In genomic region chr1:31627301-31627929, GRCh38 we compare ENCODE assay signal across 11 cellular contexts. TPM values are rescaled to one million over a fixed set of nuclear protein-coding genes. Genes with fewer than 3 reads are reported as not detected.
DNase-seq lines count a peak whose midpoint lies in the region; ATAC-seq, FAIRE-seq and TF ChIP-seq lines count a peak whose summit lies in the region.
"Had no signal": no experiment of that assay in that cellular context is flagged by ENCODE, and none has a peak within 500 bp of the region (broad histone marks: within the 10 kb centered on the region; RNA-seq: fewer than 3 reads in every experiment).

No MANE protein-coding gene starts in this region.

- no peak for DNase-seq in activated naive CD8-positive, alpha-beta T cell treated with anti-CD3 and anti-CD28 coated beads for 36 hours
- no peak for DNase-seq in activated naive CD8-positive, alpha-beta T cell treated with anti-CD3 and anti-CD28 coated beads, Interleukin-2, amount 50 U/mL, for 24 hours
- DNase-seq in glutamatergic neuron, result no peak
- peak; percentile 61 to 81 (median 72) for DNase-seq in pancreas
- DNase-seq in activated T-helper 2 cell treated with anti-CD3 and anti-CD28 coated beads, Interferon-gamma antibody, Interleukin-2, Interleukin-4, amounts not matched to agents 10 μg/mL and 5 μg/mL and 100 μg/mL, durations not matched to agents 14 hours and 24 hours and 36 hours (ENCODE audit: low spot score), result no peak
- no peak for DNase-seq in activated naive CD4-positive, alpha-beta T cell treated with anti-CD3 and anti-CD28 coated beads for 36 hours
- no peak for DNase-seq in activated CD4-positive, alpha-beta T cell treated with anti-CD3 and anti-CD28 coated beads, Interleukin-2, amount 10 ng/mL, durations not matched to agents 24 days and 14 days
- DNase-seq in COLO668 (lab: John Stamatoyannopoulos, UW; ENCODE audit: unreplicated experiment), result no peak
- DNase-seq: ACHN, GF-D8, NCI-H1048 had no signal

- 28 to 32% methylated on average over 13 of the region's 13 CpGs for WGBS in pancreas, 2 donors

- peak overlapping the region; percentile 37 to 59 (median 46) for H3K27ac ChIP-seq in pancreas

- no peaks in the 10 kb centered on the region for H3K27me3 ChIP-seq in pancreas

- H3K4me1 Mint-ChIP-seq in activated naive CD8-positive, alpha-beta T cell treated with anti-CD3 and anti-CD28 coated beads for 36 hours, result peaks cover 3% of the 10 kb centered on the region
- H3K4me1 Mint-ChIP-seq in activated naive CD8-positive, alpha-beta T cell treated with anti-CD3 and anti-CD28 coated beads, Interleukin-2, amount 50 U/mL, for 24 hours, result peaks cover 10% of the 10 kb centered on the region
- peaks cover 23% of the 10 kb centered on the region for H3K4me1 Mint-ChIP-seq in glutamatergic neuron (ENCODE audit: low read depth, unreplicated experiment)
- H3K4me1 Mint-ChIP-seq in activated T-helper 2 cell treated with anti-CD3 and anti-CD28 coated beads, Interferon-gamma antibody, Interleukin-2, Interleukin-4, amounts not matched to agents 10 μg/mL and 5 μg/mL and 100 μg/mL, durations not matched to agents 14 hours and 24 hours and 36 hours (ENCODE audit: low read depth), result peaks cover 5% of the 10 kb centered on the region
- no peaks in the 10 kb centered on the region for H3K4me1 Mint-ChIP-seq in activated naive CD4-positive, alpha-beta T cell treated with anti-CD3 and anti-CD28 coated beads for 36 hours (ENCODE audit: low read depth)
- peaks cover 9% of the 10 kb centered on the region for H3K4me1 Mint-ChIP-seq in activated CD4-positive, alpha-beta T cell treated with anti-CD3 and anti-CD28 coated beads, Interleukin-2, amount 10 ng/mL, durations not matched to agents 24 days and 14 days

- peaks cover 5% of the 10 kb centered on the region for H3K36me3 Mint-ChIP-seq in activated naive CD8-positive, alpha-beta T cell treated with anti-CD3 and anti-CD28 coated beads for 36 hours
- H3K36me3 Mint-ChIP-seq in activated naive CD8-positive, alpha-beta T cell treated with anti-CD3 and anti-CD28 coated beads, Interleukin-2, amount 50 U/mL, for 24 hours (ENCODE audit: low read depth), result peaks cover 17% of the 10 kb centered on the region
- H3K36me3 Mint-ChIP-seq in glutamatergic neuron (ENCODE audit: unreplicated experiment), result no peaks in the 10 kb centered on the region
- peaks cover 29% of the 10 kb centered on the region for H3K36me3 Mint-ChIP-seq in activated T-helper 2 cell treated with anti-CD3 and anti-CD28 coated beads, Interferon-gamma antibody, Interleukin-2, Interleukin-4, amounts not matched to agents 10 μg/mL and 5 μg/mL and 100 μg/mL, durations not matched to agents 14 hours and 24 hours and 36 hours (ENCODE audit: low read depth)
- peaks cover 10% of the 10 kb centered on the region for H3K36me3 Mint-ChIP-seq in activated naive CD4-positive, alpha-beta T cell treated with anti-CD3 and anti-CD28 coated beads for 36 hours (ENCODE audit: low read depth)
- H3K36me3 Mint-ChIP-seq in activated CD4-positive, alpha-beta T cell treated with anti-CD3 and anti-CD28 coated beads, Interleukin-2, amount 10 ng/mL, durations not matched to agents 24 days and 14 days (ENCODE audit: low read depth), result peaks cover 32% of the 10 kb centered on the region

- H3K4me3 Mint-ChIP-seq in activated naive CD8-positive, alpha-beta T cell treated with anti-CD3 and anti-CD28 coated beads for 36 hours, result no peak overlapping the region
- no peak overlapping the region for H3K4me3 Mint-ChIP-seq in activated naive CD8-positive, alpha-beta T cell treated with anti-CD3 and anti-CD28 coated beads, Interleukin-2, amount 50 U/mL, for 24 hours
- peak overlapping the region; percentile 67 for H3K4me3 Mint-ChIP-seq in glutamatergic neuron (ENCODE audit: unreplicated experiment)
- no peak overlapping the region for H3K4me3 Mint-ChIP-seq in activated T-helper 2 cell treated with anti-CD3 and anti-CD28 coated beads, Interferon-gamma antibody, Interleukin-2, Interleukin-4, amounts not matched to agents 10 μg/mL and 5 μg/mL and 100 μg/mL, durations not matched to agents 14 hours and 24 hours and 36 hours (ENCODE audit: low read depth)
- H3K4me3 Mint-ChIP-seq in activated naive CD4-positive, alpha-beta T cell treated with anti-CD3 and anti-CD28 coated beads for 36 hours, result no peak overlapping the region
- H3K4me3 Mint-ChIP-seq in activated CD4-positive, alpha-beta T cell treated with anti-CD3 and anti-CD28 coated beads, Interleukin-2, amount 10 ng/mL, durations not matched to agents 24 days and 14 days, result no peak overlapping the region

- H3K27ac Mint-ChIP-seq in activated naive CD8-positive, alpha-beta T cell treated with anti-CD3 and anti-CD28 coated beads for 36 hours, result peak overlapping the region; percentile 38
- no peak overlapping the region for H3K27ac Mint-ChIP-seq in activated naive CD8-positive, alpha-beta T cell treated with anti-CD3 and anti-CD28 coated beads, Interleukin-2, amount 50 U/mL, for 24 hours
- H3K27ac Mint-ChIP-seq in glutamatergic neuron (ENCODE audit: unreplicated experiment), result peak overlapping the region; percentile 93
- H3K27ac Mint-ChIP-seq in activated T-helper 2 cell treated with anti-CD3 and anti-CD28 coated beads, Interferon-gamma antibody, Interleukin-2, Interleukin-4, amounts not matched to agents 10 μg/mL and 5 μg/mL and 100 μg/mL, durations not matched to agents 14 hours and 24 hours and 36 hours, result no peak overlapping the region
- no peak overlapping the region for H3K27ac Mint-ChIP-seq in activated naive CD4-positive, alpha-beta T cell treated with anti-CD3 and anti-CD28 coated beads for 36 hours
- H3K27ac Mint-ChIP-seq in activated CD4-positive, alpha-beta T cell treated with anti-CD3 and anti-CD28 coated beads, Interleukin-2, amount 10 ng/mL, durations not matched to agents 24 days and 14 days, result no peak overlapping the region

- no peaks in the 10 kb centered on the region for H3K9me3 ChIP-seq in pancreas

- peaks cover 0 to 31% (median 4%) of the 10 kb centered on the region in 3 donors for H3K36me3 ChIP-seq in pancreas

- no peak for TF ChIP-seq CTCF in glutamatergic neuron (IDR thresholded peaks at IDR 0.05; ENCODE audit: partially characterized antibody, unreplicated experiment)
- TF ChIP-seq CTCF in pancreas (IDR thresholded peaks at IDR 0.05), result no peak

- no peaks in the 10 kb centered on the region for H3K27me3 Mint-ChIP-seq in activated naive CD8-positive, alpha-beta T cell treated with anti-CD3 and anti-CD28 coated beads for 36 hours
- no peaks in the 10 kb centered on the region for H3K27me3 Mint-ChIP-seq in activated naive CD8-positive, alpha-beta T cell treated with anti-CD3 and anti-CD28 coated beads, Interleukin-2, amount 50 U/mL, for 24 hours
- H3K27me3 Mint-ChIP-seq in glutamatergic neuron (ENCODE audit: unreplicated experiment), result peaks cover 3% of the 10 kb centered on the region
- no peaks in the 10 kb centered on the region for H3K27me3 Mint-ChIP-seq in activated T-helper 2 cell treated with anti-CD3 and anti-CD28 coated beads, Interferon-gamma antibody, Interleukin-2, Interleukin-4, amounts not matched to agents 10 μg/mL and 5 μg/mL and 100 μg/mL, durations not matched to agents 14 hours and 24 hours and 36 hours (ENCODE audit: low read depth)
- no peaks in the 10 kb centered on the region for H3K27me3 Mint-ChIP-seq in activated naive CD4-positive, alpha-beta T cell treated with anti-CD3 and anti-CD28 coated beads for 36 hours (ENCODE audit: low read depth)
- no peaks in the 10 kb centered on the region for H3K27me3 Mint-ChIP-seq in activated CD4-positive, alpha-beta T cell treated with anti-CD3 and anti-CD28 coated beads, Interleukin-2, amount 10 ng/mL, durations not matched to agents 24 days and 14 days

- H3K9me3 Mint-ChIP-seq in activated naive CD8-positive, alpha-beta T cell treated with anti-CD3 and anti-CD28 coated beads for 36 hours, result no peaks in the 10 kb centered on the region
- no peaks in the 10 kb centered on the region for H3K9me3 Mint-ChIP-seq in activated naive CD8-positive, alpha-beta T cell treated with anti-CD3 and anti-CD28 coated beads, Interleukin-2, amount 50 U/mL, for 24 hours
- peaks cover 8% of the 10 kb centered on the region for H3K9me3 Mint-ChIP-seq in glutamatergic neuron (ENCODE audit: unreplicated experiment)
- H3K9me3 Mint-ChIP-seq in activated T-helper 2 cell treated with anti-CD3 and anti-CD28 coated beads, Interferon-gamma antibody, Interleukin-2, Interleukin-4, amounts not matched to agents 10 μg/mL and 5 μg/mL and 100 μg/mL, durations not matched to agents 14 hours and 24 hours and 36 hours, result no peaks in the 10 kb centered on the region
- H3K9me3 Mint-ChIP-seq in activated naive CD4-positive, alpha-beta T cell treated with anti-CD3 and anti-CD28 coated beads for 36 hours, result no peaks in the 10 kb centered on the region
- no peaks in the 10 kb centered on the region for H3K9me3 Mint-ChIP-seq in activated CD4-positive, alpha-beta T cell treated with anti-CD3 and anti-CD28 coated beads, Interleukin-2, amount 10 ng/mL, durations not matched to agents 24 days and 14 days

- peaks cover 10 to 20% (median 18%) of the 10 kb centered on the region in 3 donors for H3K4me1 ChIP-seq in pancreas

- H3K4me3 ChIP-seq in pancreas, result no peak overlapping the region

- intact Hi-C loops in pancreas (cut with DNase I), result no loop called here
- intact Hi-C loops in activated T-helper 2 cell treated with anti-CD3 and anti-CD28 coated beads, Interferon-gamma antibody, Interleukin-2, Interleukin-4, amounts not matched to agents 10 μg/mL and 5 μg/mL and 100 μg/mL, durations not matched to agents 14 hours and 24 hours and 36 hours (cut with micrococcal nuclease), result no loop called here
- intact Hi-C loops in activated naive CD4-positive, alpha-beta T cell treated with anti-CD3 and anti-CD28 coated beads for 36 hours (cut with micrococcal nuclease), result no loop called here
- intact Hi-C loops in activated CD4-positive, alpha-beta T cell treated with anti-CD3 and anti-CD28 coated beads, Interleukin-2, amount 10 ng/mL, durations not matched to agents 24 days and 14 days (cut with micrococcal nuclease), result no loop called here

- CTCF ChIA-PET in activated naive CD4-positive, alpha-beta T cell treated with anti-CD3 and anti-CD28 coated beads for 36 hours (lab: Charles Lee), result no interaction called here

- no peak for ATAC-seq in activated naive CD8-positive, alpha-beta T cell treated with anti-CD3 and anti-CD28 coated beads, Interleukin-2, amount 50 U/mL, for 24 hours
- ATAC-seq in pancreas, result peak; percentile 75 to 89 (median 86)

- FAIRE-seq in pancreas (lab: Jason Lieb, UNC), result no peak

RNA-seq across cellular contexts. Expression of gene HCRTR1, which starts 9.9 kb away (rescaled TPM):
- not detected for total RNA-seq in activated naive CD8-positive, alpha-beta T cell treated with anti-CD3 and anti-CD28 coated beads for 36 hours
- total RNA-seq in glutamatergic neuron (ENCODE audit: unreplicated experiment) (not detected), pancreas (under 1 TPM in 1 of 6 donors, not detected in 5; 0.14 TPM)
- under 1 TPM; 0.19 to 0.52 TPM for polyA plus RNA-seq in pancreas
- not detected in 2 replicates for total RNA-seq in activated T-helper 2 cell treated with anti-CD3 and anti-CD28 coated beads, Interferon-gamma antibody, Interleukin-2, Interleukin-4, amounts not matched to agents 10 μg/mL and 5 μg/mL and 100 μg/mL, durations not matched to agents 14 hours and 24 hours and 36 hours
- total RNA-seq in activated naive CD4-positive, alpha-beta T cell treated with anti-CD3 and anti-CD28 coated beads for 36 hours, result not detected
- not detected in 2 replicates for total RNA-seq in activated CD4-positive, alpha-beta T cell treated with anti-CD3 and anti-CD28 coated beads, Interleukin-2, amount 10 ng/mL, durations not matched to agents 24 days and 14 days

RNA-seq across cellular contexts. Expression of gene PEF1, which starts 17.3 kb away (rescaled TPM):
- 10 to 100 TPM; 61.4 to 61.6 TPM for total RNA-seq in activated naive CD8-positive, alpha-beta T cell treated with anti-CD3 and anti-CD28 coated beads for 36 hours
- 38.9 TPM for total RNA-seq in glutamatergic neuron (ENCODE audit: unreplicated experiment)
- 10 to 100 TPM; 14.5 to 27.2 (median 17.5) TPM for total RNA-seq in pancreas
- 10 to 100 TPM; 27.0 to 47.3 TPM for polyA plus RNA-seq in pancreas
- total RNA-seq in activated T-helper 2 cell treated with anti-CD3 and anti-CD28 coated beads, Interferon-gamma antibody, Interleukin-2, Interleukin-4, amounts not matched to agents 10 μg/mL and 5 μg/mL and 100 μg/mL, durations not matched to agents 14 hours and 24 hours and 36 hours, result 56.5 and 61.5 TPM in 2 replicates
- 10 to 100 TPM; 79.6 to 80.6 TPM for total RNA-seq in activated naive CD4-positive, alpha-beta T cell treated with anti-CD3 and anti-CD28 coated beads for 36 hours
- total RNA-seq in activated CD4-positive, alpha-beta T cell treated with anti-CD3 and anti-CD28 coated beads, Interleukin-2, amount 10 ng/mL, durations not matched to agents 24 days and 14 days, result 64.0 and 64.4 TPM in 2 replicates

RNA-seq across cellular contexts. Expression of gene TINAGL1, which starts 51.1 kb away (rescaled TPM):
- not detected for total RNA-seq in activated naive CD8-positive, alpha-beta T cell treated with anti-CD3 and anti-CD28 coated beads for 36 hours
- not detected for total RNA-seq in glutamatergic neuron (ENCODE audit: unreplicated experiment)
- total RNA-seq in pancreas, result 10 to 100 TPM; 10.1 to 35.5 (median 19.9) TPM
- 10 to 100 TPM; 45.2 to 47.3 TPM for polyA plus RNA-seq in pancreas
- not detected in 2 replicates for total RNA-seq in activated T-helper 2 cell treated with anti-CD3 and anti-CD28 coated beads, Interferon-gamma antibody, Interleukin-2, Interleukin-4, amounts not matched to agents 10 μg/mL and 5 μg/mL and 100 μg/mL, durations not matched to agents 14 hours and 24 hours and 36 hours
- total RNA-seq in activated naive CD4-positive, alpha-beta T cell treated with anti-CD3 and anti-CD28 coated beads for 36 hours, result not detected
- total RNA-seq in activated CD4-positive, alpha-beta T cell treated with anti-CD3 and anti-CD28 coated beads, Interleukin-2, amount 10 ng/mL, durations not matched to agents 24 days and 14 days, result not detected in 2 replicates

Comparison
In these comparisons a context has a peak if more than half of its experiments do, and no peak if none do; other contexts are left out.
1. H3K27ac Mint-ChIP-seq: peak in activated naive CD8-positive, alpha-beta T cell treated with anti-CD3 and anti-CD28 coated beads for 36 hours (single experiment) and glutamatergic neuron (single experiment); none in activated naive CD8-positive, alpha-beta T cell treated with anti-CD3 and anti-CD28 coated beads, Interleukin-2, amount 50 U/mL, for 24 hours (single experiment), activated T-helper 2 cell treated with anti-CD3 and anti-CD28 coated beads, Interferon-gamma antibody, Interleukin-2, Interleukin-4, amounts not matched to agents 10 μg/mL and 5 μg/mL and 100 μg/mL, durations not matched to agents 14 hours and 24 hours and 36 hours (single experiment), activated naive CD4-positive, alpha-beta T cell treated with anti-CD3 and anti-CD28 coated beads for 36 hours (single experiment) and activated CD4-positive, alpha-beta T cell treated with anti-CD3 and anti-CD28 coated beads, Interleukin-2, amount 10 ng/mL, durations not matched to agents 24 days and 14 days (single experiment).
2. DNase-seq: peak in pancreas (6 of 6); none in activated naive CD8-positive, alpha-beta T cell treated with anti-CD3 and anti-CD28 coated beads for 36 hours (single experiment), activated naive CD8-positive, alpha-beta T cell treated with anti-CD3 and anti-CD28 coated beads, Interleukin-2, amount 50 U/mL, for 24 hours (single experiment), glutamatergic neuron (single experiment), activated T-helper 2 cell treated with anti-CD3 and anti-CD28 coated beads, Interferon-gamma antibody, Interleukin-2, Interleukin-4, amounts not matched to agents 10 μg/mL and 5 μg/mL and 100 μg/mL, durations not matched to agents 14 hours and 24 hours and 36 hours (single experiment), activated naive CD4-positive, alpha-beta T cell treated with anti-CD3 and anti-CD28 coated beads for 36 hours (single experiment), activated CD4-positive, alpha-beta T cell treated with anti-CD3 and anti-CD28 coated beads, Interleukin-2, amount 10 ng/mL, durations not matched to agents 24 days and 14 days (single experiment) and COLO668 (single experiment).
3. RNA of gene TINAGL1, which starts 51.1 kb away (total RNA-seq): 10.1 to 35.5 TPM in pancreas; not detected in glutamatergic neuron (single experiment), not detected in activated naive CD8-positive, alpha-beta T cell treated with anti-CD3 and anti-CD28 coated beads for 36 hours, not detected in activated T-helper 2 cell treated with anti-CD3 and anti-CD28 coated beads, Interferon-gamma antibody, Interleukin-2, Interleukin-4, amounts not matched to agents 10 μg/mL and 5 μg/mL and 100 μg/mL, durations not matched to agents 14 hours and 24 hours and 36 hours, not detected in activated naive CD4-positive, alpha-beta T cell treated with anti-CD3 and anti-CD28 coated beads for 36 hours and not detected in activated CD4-positive, alpha-beta T cell treated with anti-CD3 and anti-CD28 coated beads, Interleukin-2, amount 10 ng/mL, durations not matched to agents 24 days and 14 days; every median in the first group is over 10 times any median in the second.